9 cellular contexts compared by ENCODE assay signal in the genomic region with DNA sequence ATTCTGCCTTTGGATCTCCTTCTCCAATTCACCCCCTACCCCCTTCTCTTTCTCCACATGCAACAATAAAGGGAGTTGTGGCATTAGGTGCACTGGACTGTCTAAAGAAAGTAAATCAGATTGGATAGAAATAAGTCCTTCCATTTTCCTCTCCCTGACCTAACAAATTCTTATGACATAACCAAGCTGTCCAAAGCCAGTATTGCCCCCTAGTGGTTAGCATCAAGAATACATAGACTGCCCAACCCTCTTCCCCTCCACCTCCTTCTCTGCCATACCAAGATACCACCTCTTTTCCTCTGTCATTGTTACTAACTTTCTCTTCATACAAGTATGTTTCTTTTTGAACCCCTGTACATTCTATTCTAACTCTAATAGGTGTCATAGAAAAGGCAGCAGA. TPM values are rescaled to one million over a fixed set of nuclear protein-coding genes. Genes with fewer than 3 reads are reported as not detected.
DNase-seq lines count a peak whose midpoint lies in the region; ATAC-seq and TF ChIP-seq lines count a peak whose summit lies in the region.
"Had no signal": no experiment of that assay in that cellular context is flagged by ENCODE, and none has a peak within 500 bp of the region (broad histone marks: within the 10 kb centered on the region; RNA-seq: fewer than 3 reads in every experiment).

No MANE protein-coding gene starts in this region.

- H3K36me3 ChIP-seq in iPS DF 6.9 (ENCODE audit: control insufficient read depth, insufficient read depth, low read length), result no peaks in the 10 kb centered on the region

- H3K27me3 ChIP-seq in iPS DF 6.9 (ENCODE audit: control insufficient read depth, insufficient read depth, low read length), result no peaks in the 10 kb centered on the region

- H3K9me3 ChIP-seq in iPS DF 6.9 (ENCODE audit: control insufficient read depth, insufficient read depth, low read length), result no peaks in the 10 kb centered on the region

- ATAC-seq in GM21619 (IDR thresholded peaks at IDR 0.05; ENCODE audit: unreplicated experiment) (no peak), HG02623 (IDR thresholded peaks at IDR 0.05; ENCODE audit: unreplicated experiment) (no peak)
- ATAC-seq: T-helper 17 cell had no signal

- H3K27ac ChIP-seq in iPS DF 6.9 (ENCODE audit: low read length), result no peak overlapping the region

- DNase-seq in AG10803 (ENCODE audit: low read depth) (peak; percentile 25), GM12864 (ENCODE audit: low read depth) (no peak), SK-N-DZ (ENCODE audit: low spot score) (peak; percentile 68), iPS DF 6.9 (ENCODE audit: low read depth, low spot score) (peak; percentile 16), KG1 (lab: John Stamatoyannopoulos, UW) (no peak), T-helper 9 cell (no peak)
- DNase-seq: T-helper 17 cell had no signal

- H3K4me3 ChIP-seq in AG10803 (ENCODE audit: low read length) (no peak overlapping the region), GM12864 (ENCODE audit: low read depth, low read length) (no peak overlapping the region), iPS DF 6.9 (ENCODE audit: low read length) (no peak overlapping the region)

- peaks cover 20% of the 10 kb centered on the region for H3K4me1 ChIP-seq in iPS DF 6.9 (ENCODE audit: control insufficient read depth, insufficient read depth, low read length)

- peak; percentile 44 for TF ChIP-seq CTCF in AG10803 (conservative IDR thresholded peaks at IDR 0.05; ENCODE audit: low read length)
- peak; percentile 60 for TF ChIP-seq CTCF in GM12864 (IDR thresholded peaks at IDR 0.05; ENCODE audit: low read depth, low read length, missing control alignments)

RNA-seq across cellular contexts. Expression of a gene that starts 45.7 kb away (rescaled TPM):
- 0.85 and 1.2 TPM in 2 replicates for polyA plus RNA-seq in SK-N-DZ (2014; cell fraction: cytosol; rRNA removed)
- 1.4 and 3.0 TPM in 2 replicates for polyA plus RNA-seq in SK-N-DZ (2014; cell fraction: nucleus; rRNA removed)

Comparison
In these comparisons a context has a peak if more than half of its experiments do, and no peak if none do; other contexts are left out.
1. DNase-seq: peak in AG10803 (single experiment), SK-N-DZ (single experiment) and iPS DF 6.9 (single experiment); none in GM12864 (single experiment), KG1 (single experiment) and T-helper 9 cell (single experiment).